In genomic region chr10:86684305-86684704, GRCh38 we compare ENCODE assay signal across 8 cellular contexts. TPM values are rescaled to one million over a fixed set of nuclear protein-coding genes. Genes with fewer than 3 reads are reported as not detected.
DNase-seq lines count a peak whose midpoint lies in the region; ATAC-seq and TF ChIP-seq lines count a peak whose summit lies in the region.

No MANE protein-coding gene starts in this region.

- H3K27ac ChIP-seq in Karpas-422 (ENCODE audit: low read length) = no peak overlapping the region; the same call in 1 of the 2 replicates
- H3K27ac ChIP-seq in coronary artery = peak overlapping the region; percentile 73 to 95
- H3K27ac ChIP-seq in mesendoderm (ENCODE audit: low read depth, low read length) = no peak overlapping the region

- whole genome bisulfite sequencing in mesendoderm (ENCODE audit: extremely low coverage, insufficient coverage, low lambda C conversion rate) = no CpG with 5 or more reads among the region's 5 CpGs

- no peaks in the 10 kb centered on the region for H3K79me2 ChIP-seq in Karpas-422 (ENCODE audit: low read length)
- no peaks in the 10 kb centered on the region for H3K79me2 ChIP-seq in mesendoderm (ENCODE audit: control insufficient read depth, insufficient read depth, low read length)

- H3K27me3 ChIP-seq in Karpas-422 (ENCODE audit: low read length) (no peaks in the 10 kb centered on the region), mesendoderm (ENCODE audit: insufficient read depth, low read length, poor library complexity) (no peaks in the 10 kb centered on the region)

- peak overlapping the region; percentile 58 for H3K56ac ChIP-seq in mesendoderm (ENCODE audit: low read length)

- ATAC-seq in HG03378 (IDR thresholded peaks at IDR 0.05; ENCODE audit: unreplicated experiment) = no peak

- no peaks in the 10 kb centered on the region for H3K9me2 ChIP-seq in Karpas-422 (replicated peaks; ENCODE audit: insufficient read depth, low read length)

- H4K5ac ChIP-seq in mesendoderm (ENCODE audit: low read length) = no peak overlapping the region

- H2BK15ac ChIP-seq in mesendoderm (replicated peaks; ENCODE audit: low read depth) = no peak overlapping the region

- no peak overlapping the region for H3K9ac ChIP-seq in Karpas-422 (ENCODE audit: low read length)
- peak overlapping the region; percentile 24 for H3K9ac ChIP-seq in mesendoderm (ENCODE audit: low read length)

- H4K20me1 ChIP-seq in Karpas-422 (ENCODE audit: insufficient read depth, low read depth, low read length) = no peaks in the 10 kb centered on the region

- H2AK5ac ChIP-seq in mesendoderm (ENCODE audit: low read length) = no peak overlapping the region

- H2BK5ac ChIP-seq in mesendoderm (ENCODE audit: low read length) = no peak overlapping the region

- H4K8ac ChIP-seq in mesendoderm (ENCODE audit: low read depth, low read length) = no peak overlapping the region

- DNase-seq in AG20443 (ENCODE audit: low spot score) = peak; percentile 63
- peak; percentile 45 for DNase-seq in Karpas-422
- DNase-seq in coronary artery (ENCODE audit: low spot score) = peak; percentile 88
- peak; percentile 73 for DNase-seq in mesendoderm
- no peak for DNase-seq in cerebellum (ENCODE audit: low spot score)
- no peak for DNase-seq in COR-L47 (lab: John Stamatoyannopoulos, UW)
- DNase-seq in stimulated activated naive CD4-positive, alpha-beta T cell (lab: John Stamatoyannopoulos, UW) = no peak

- H3K36me3 ChIP-seq in Karpas-422 (ENCODE audit: insufficient read depth, low read length) = no peaks in the 10 kb centered on the region
- H3K36me3 ChIP-seq in mesendoderm (ENCODE audit: control insufficient read depth, insufficient read depth, low read length) = no peaks in the 10 kb centered on the region

- H2AFZ ChIP-seq in Karpas-422 (ENCODE audit: low read length) = no peak overlapping the region

- H3K23ac ChIP-seq in mesendoderm (ENCODE audit: low read length) = no peak overlapping the region

- H3K4me3 ChIP-seq in Karpas-422 (ENCODE audit: low read length) = no peak overlapping the region
- peak overlapping the region; percentile 37 for H3K4me3 ChIP-seq in coronary artery
- H3K4me3 ChIP-seq in mesendoderm (ENCODE audit: low read length) = no peak overlapping the region

- no peaks in the 10 kb centered on the region for H3K79me1 ChIP-seq in mesendoderm (ENCODE audit: low read length)

- TF ChIP-seq CTCF in coronary artery (IDR thresholded peaks at IDR 0.05) = peak; percentile 35

- no peaks in the 10 kb centered on the region for H3K9me3 ChIP-seq in Karpas-422 (ENCODE audit: low read length)

- H3K4me1 ChIP-seq in Karpas-422 (ENCODE audit: low read length) (peaks cover 24% of the 10 kb centered on the region), mesendoderm (ENCODE audit: control insufficient read depth, low read depth, low read length) (peaks cover 2% of the 10 kb centered on the region)

- H3K4me2 ChIP-seq in Karpas-422 (ENCODE audit: low read depth, low read length, poor library complexity, severe bottlenecking) (no peak overlapping the region), mesendoderm (ENCODE audit: low read length) (no peak overlapping the region)

- no peak overlapping the region for H3K18ac ChIP-seq in mesendoderm (ENCODE audit: low read length)

- H2BK120ac ChIP-seq in mesendoderm (ENCODE audit: low read depth, low read length) = no peak overlapping the region

- H3K4ac ChIP-seq in mesendoderm (ENCODE audit: low read depth, low read length) = no peak overlapping the region

RNA-seq across cellular contexts. Expression of gene LDB3, which starts 16.0 kb away (rescaled TPM):
- 8.3 and 15.5 TPM in 2 replicates for total RNA-seq in Karpas-422 (2014; rRNA removed; shearing (Covaris generic); ENCODE audit: low replicate concordance)
- polyA plus RNA-seq in mesendoderm (2013, experiment 1 of 2) = 0.51 TPM
- 0.59 TPM for polyA plus RNA-seq in mesendoderm (2013, experiment 2 of 2)
- 0.27 TPM for total RNA-seq in cerebellum

RNA-seq across cellular contexts. Expression of gene OPN4, which starts 30.0 kb away (rescaled TPM):
- not detected in 2 replicates for total RNA-seq in Karpas-422 (2014; rRNA removed; shearing (Covaris generic); ENCODE audit: low replicate concordance)
- not detected for polyA plus RNA-seq in mesendoderm (2013, experiment 1 of 2)
- polyA plus RNA-seq in mesendoderm (2013, experiment 2 of 2) = not detected
- total RNA-seq in cerebellum = not detected

Comparison
In these comparisons a context has a peak if more than half of its experiments do, and no peak if none do; other contexts are left out.
1. DNase-seq: peak in AG20443 (single experiment), Karpas-422 (single experiment), coronary artery (single experiment) and mesendoderm (single experiment); none in cerebellum (single experiment), COR-L47 (single experiment) and stimulated activated naive CD4-positive, alpha-beta T cell (0 of 6).
2. H3K27ac ChIP-seq: peak in coronary artery (2 of 2); none in Karpas-422 (single experiment) and mesendoderm (single experiment).